In the genomic region with DNA sequence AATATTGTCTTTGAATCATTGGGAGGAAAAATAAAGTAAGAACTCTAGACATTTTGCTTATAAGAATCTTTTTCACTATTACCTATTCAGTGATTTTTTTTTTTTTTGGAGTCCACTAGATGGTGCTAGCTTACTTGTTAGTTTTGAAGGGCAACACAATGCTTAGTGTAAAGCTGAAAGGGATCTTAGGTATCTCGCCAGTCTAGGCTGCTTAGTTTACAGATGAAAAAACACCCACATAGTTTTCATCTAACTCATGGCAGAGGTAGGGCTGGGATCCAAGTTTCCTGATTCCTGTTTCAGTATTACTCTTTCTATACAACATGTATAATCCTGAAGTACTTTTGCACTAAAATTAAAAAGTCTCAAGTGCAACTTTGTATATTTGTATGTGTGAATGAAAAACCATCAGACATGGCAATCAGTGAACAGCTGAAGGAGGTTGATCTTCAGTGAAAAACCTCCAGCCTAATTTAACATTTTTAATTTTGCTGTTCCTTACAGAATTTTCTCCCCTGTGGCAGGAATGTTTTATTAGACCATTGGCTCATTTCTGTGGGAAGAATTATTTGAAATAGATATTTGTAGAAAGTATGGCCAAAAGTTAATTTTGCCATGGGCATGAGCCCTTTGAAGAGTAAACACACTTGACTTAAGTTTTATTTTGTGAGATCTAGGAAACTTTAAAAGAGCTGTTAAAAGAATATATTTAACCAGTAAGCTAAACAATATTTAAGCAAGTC, we compare ENCODE assay signal across 8 cellular contexts. TPM values are rescaled to one million over a fixed set of nuclear protein-coding genes. Genes with fewer than 3 reads are reported as not detected.
DNase-seq lines count a peak whose midpoint lies in the region; ATAC-seq, FAIRE-seq and TF ChIP-seq lines count a peak whose summit lies in the region.

No MANE protein-coding gene starts in this region.

- H3K4me3 Mint-ChIP-seq in activated naive CD8-positive, alpha-beta T cell treated with anti-CD3 and anti-CD28 coated beads, Interleukin-2, amount 50 U/mL, for 24 hours: no peak overlapping the region

- no peaks in the 10 kb centered on the region for H3K36me3 Mint-ChIP-seq in activated naive CD8-positive, alpha-beta T cell treated with anti-CD3 and anti-CD28 coated beads, Interleukin-2, amount 50 U/mL, for 24 hours (ENCODE audit: low read depth)

- H3K36me3 ChIP-seq in A673 (ENCODE audit: insufficient read depth, low read length, poor library complexity, severe bottlenecking) (no peaks in the 10 kb centered on the region), kidney epithelial cell (ENCODE audit: control insufficient read depth, insufficient read depth, low read length) (no peaks in the 10 kb centered on the region)

- H3K27ac ChIP-seq in A673 (ENCODE audit: low read depth, low read length, poor library complexity, severe bottlenecking): no peak overlapping the region

- ATAC-seq in GM18508 (IDR thresholded peaks at IDR 0.05; ENCODE audit: insufficient read depth, unreplicated experiment) (peak; percentile 87), HG03103 (IDR thresholded peaks at IDR 0.05; ENCODE audit: low read depth, unreplicated experiment) (peak; percentile 73)
- peak; percentile 40 for ATAC-seq in activated naive CD8-positive, alpha-beta T cell treated with anti-CD3 and anti-CD28 coated beads, Interleukin-2, amount 50 U/mL, for 24 hours

- no peak overlapping the region for H3K27ac Mint-ChIP-seq in activated naive CD8-positive, alpha-beta T cell treated with anti-CD3 and anti-CD28 coated beads, Interleukin-2, amount 50 U/mL, for 24 hours

- peak; percentile 80 for DNase-seq in A673 (ENCODE audit: low spot score)
- DNase-seq in NCI-H2171 (lab: John Stamatoyannopoulos, UW): peak; percentile 43
- no peak for DNase-seq in activated naive CD8-positive, alpha-beta T cell treated with anti-CD3 and anti-CD28 coated beads, Interleukin-2, amount 50 U/mL, for 24 hours
- DNase-seq in kidney epithelial cell (ENCODE audit: low read depth): peak; percentile 90
- no peak for DNase-seq in GM19239 (ENCODE audit: insufficient read length, low spot score)
- no peak for DNase-seq in activated CD4-positive, alpha-beta T cell treated with anti-CD3 and anti-CD28 coated beads, Interleukin-2, amount 50 U/mL, for 1 hour

- H3K4me1 Mint-ChIP-seq in activated naive CD8-positive, alpha-beta T cell treated with anti-CD3 and anti-CD28 coated beads, Interleukin-2, amount 50 U/mL, for 24 hours: no peaks in the 10 kb centered on the region

- H3K27me3 ChIP-seq in A673 (replicated peaks; ENCODE audit: insufficient read depth, low read depth, low read length, poor library complexity): no peaks in the 10 kb centered on the region
- no peaks in the 10 kb centered on the region for H3K27me3 ChIP-seq in kidney epithelial cell (ENCODE audit: control insufficient read depth, insufficient read depth, low read length)

- TF ChIP-seq CTCF in A673 (conservative IDR thresholded peaks at IDR 0.05; ENCODE audit: low read depth, low read length) (peak; percentile 68), kidney epithelial cell (IDR thresholded peaks at IDR 0.05; ENCODE audit: insufficient read depth, low read length, poor library complexity, severe bottlenecking) (peak; percentile 55)

- POLR2A ChIA-PET in A673 (lab: Charles Lee; ENCODE audit: low non-redundant PET): no interaction called here

- no peaks in the 10 kb centered on the region for H3K27me3 Mint-ChIP-seq in activated naive CD8-positive, alpha-beta T cell treated with anti-CD3 and anti-CD28 coated beads, Interleukin-2, amount 50 U/mL, for 24 hours

- FAIRE-seq in GM19239 (lab: Jason Lieb, UNC): no peak

- intact Hi-C loops in A673 (cut with micrococcal nuclease; ENCODE audit: unreplicated experiment): loop anchor here (1.0 to 5.0 kb wide), 3 partner anchors 75 to 840 kb away; no protein-coding TSS in a partner anchor

- H3K4me1 ChIP-seq in A673 (ENCODE audit: insufficient read depth, low read length, poor library complexity, severe bottlenecking): no peaks in the 10 kb centered on the region

- no TSS peak for BruUV-seq in A673 (replicated peaks; lab: Mats Ljungman, UMichigan)

- H3K9me3 Mint-ChIP-seq in activated naive CD8-positive, alpha-beta T cell treated with anti-CD3 and anti-CD28 coated beads, Interleukin-2, amount 50 U/mL, for 24 hours: no peaks in the 10 kb centered on the region

- no peak overlapping the region for H3K4me3 ChIP-seq in A673 (ENCODE audit: low read depth, low read length, poor library complexity, severe bottlenecking)
- no peak overlapping the region for H3K4me3 ChIP-seq in kidney epithelial cell (ENCODE audit: low read depth, low read length)

- CTCF ChIA-PET in A673 (lab: Charles Lee): interaction anchor here (1.3 kb wide), 1 partner anchor 372 kb away, joined by 7 read pairs; no protein-coding TSS in a partner anchor

- H3K9me3 ChIP-seq in A673 (ENCODE audit: low read depth, low read length, poor library complexity, severe bottlenecking): no peaks in the 10 kb centered on the region

RNA-seq across cellular contexts. Expression of gene LRRIQ1, which starts 40.7 kb away (rescaled TPM):
- 2.7 and 3.4 TPM in 2 replicates for total RNA-seq in A673 (2021)
- 2.3 and 3.1 TPM in 2 replicates for total RNA-seq in kidney epithelial cell

RNA-seq across cellular contexts. Expression of gene TSPAN19, which starts 40.8 kb away (rescaled TPM):
- total RNA-seq in A673 (2021) (not detected in 2 replicates), kidney epithelial cell (0.92 TPM in 1 of 2 replicates, not detected in the other)

Comparison
In these comparisons a context has a peak if more than half of its experiments do, and no peak if none do; other contexts are left out.
1. DNase-seq: peak in A673 (single experiment), NCI-H2171 (single experiment) and kidney epithelial cell (single experiment); none in activated naive CD8-positive, alpha-beta T cell treated with anti-CD3 and anti-CD28 coated beads, Interleukin-2, amount 50 U/mL, for 24 hours (single experiment), GM19239 (single experiment) and activated CD4-positive, alpha-beta T cell treated with anti-CD3 and anti-CD28 coated beads, Interleukin-2, amount 50 U/mL, for 1 hour (single experiment).
2. Peak in every context shown above with its lines, with median percentiles within 50 percentile points of each other: ATAC-seq.